ENCODE assay signal across 19 cellular contexts in genomic region chr5:45847877-45848276, GRCh38.
"Had no signal": no experiment of that assay in that cellular context is flagged by ENCODE, and none has a peak within 500 bp of the region (broad histone marks: within the 10 kb centered on the region; RNA-seq: fewer than 3 reads in every experiment).

No MANE protein-coding gene starts in this region.

- DNase-seq: activated CD4-positive, alpha-beta T cell treated with anti-CD3 and anti-CD28 coated beads, Interleukin-2, amount 50 U/mL, for 4 hours; activated CD8-positive, alpha-beta memory T cell treated with anti-CD3 and anti-CD28 coated beads, Interleukin-2, amount 10 ng/mL, durations not matched to agents 7 days and 5 days; activated effector memory CD4-positive, alpha-beta T cell treated with Interleukin-2 at 50 U/mL for 16 hours; activated T-cell treated with anti-CD3 and anti-CD28 coated beads, Interleukin-2, amount 50 U/mL, for 24 hours; amniotic stem cell; body of pancreas; central memory CD4-positive, alpha-beta T cell; effector CD8-positive, alpha-beta T cell; mammary epithelial cell; natural killer cell; stimulated activated CD4-positive, alpha-beta T cell treated with anti-CD3 and anti-CD28 coated beads, Interleukin-2, amount 100 ng/mL, for 48 hours; stimulated activated naive CD8-positive, alpha-beta T cell treated with anti-CD3 and anti-CD28 coated beads, Interleukin-15, Interleukin-2, amounts not matched to agents 100 U/mL and 50 U/mL, for 24 hours; T-helper 17 cell; testis had no signal

- ATAC-seq: activated CD8-positive, alpha-beta memory T cell treated with anti-CD3 and anti-CD28 coated beads, Interleukin-2, amount 10 ng/mL, durations not matched to agents 7 days and 5 days; body of pancreas; natural killer cell; stimulated activated naive CD8-positive, alpha-beta T cell treated with anti-CD3 and anti-CD28 coated beads, Interleukin-15, Interleukin-2, amounts not matched to agents 100 U/mL and 50 U/mL, for 24 hours; T-helper 17 cell had no signal

- H3K27me3 ChIP-seq: body of pancreas, hepatocyte, sigmoid colon, testis had no signal

- H3K4me3 Mint-ChIP-seq: activated CD8-positive, alpha-beta memory T cell treated with anti-CD3 and anti-CD28 coated beads, Interleukin-2, amount 10 ng/mL, durations not matched to agents 7 days and 5 days; activated naive CD4-positive, alpha-beta T cell treated with anti-CD3 and anti-CD28 coated beads, Interleukin-2, amount 50 U/mL, for 24 hours; activated T-cell treated with anti-CD3 and anti-CD28 coated beads, Interleukin-2, amount 50 U/mL, for 24 hours; natural killer cell; T-helper 17 cell had no signal

- H3K9me3 ChIP-seq: body of pancreas, sigmoid colon, testis had no signal

- H3K4me1 ChIP-seq: body of pancreas, sigmoid colon, testis had no signal

- H3K9me3 Mint-ChIP-seq: activated naive CD4-positive, alpha-beta T cell treated with anti-CD3 and anti-CD28 coated beads, Interleukin-2, amount 50 U/mL, for 24 hours had no signal

- H3K4me1 Mint-ChIP-seq: activated CD8-positive, alpha-beta memory T cell treated with anti-CD3 and anti-CD28 coated beads, Interleukin-2, amount 10 ng/mL, durations not matched to agents 7 days and 5 days; activated naive CD4-positive, alpha-beta T cell treated with anti-CD3 and anti-CD28 coated beads, Interleukin-2, amount 50 U/mL, for 24 hours; natural killer cell; T-helper 17 cell had no signal

- H3K27me3 Mint-ChIP-seq: activated CD8-positive, alpha-beta memory T cell treated with anti-CD3 and anti-CD28 coated beads, Interleukin-2, amount 10 ng/mL, durations not matched to agents 7 days and 5 days; activated naive CD4-positive, alpha-beta T cell treated with anti-CD3 and anti-CD28 coated beads, Interleukin-2, amount 50 U/mL, for 24 hours; activated T-cell treated with anti-CD3 and anti-CD28 coated beads, Interleukin-2, amount 50 U/mL, for 24 hours; T-helper 17 cell had no signal

- H3K27ac Mint-ChIP-seq: activated CD8-positive, alpha-beta memory T cell treated with anti-CD3 and anti-CD28 coated beads, Interleukin-2, amount 10 ng/mL, durations not matched to agents 7 days and 5 days; activated naive CD4-positive, alpha-beta T cell treated with anti-CD3 and anti-CD28 coated beads, Interleukin-2, amount 50 U/mL, for 24 hours; activated T-cell treated with anti-CD3 and anti-CD28 coated beads, Interleukin-2, amount 50 U/mL, for 24 hours; natural killer cell; T-helper 17 cell had no signal

- H3K36me3 Mint-ChIP-seq: activated CD8-positive, alpha-beta memory T cell treated with anti-CD3 and anti-CD28 coated beads, Interleukin-2, amount 10 ng/mL, durations not matched to agents 7 days and 5 days; activated naive CD4-positive, alpha-beta T cell treated with anti-CD3 and anti-CD28 coated beads, Interleukin-2, amount 50 U/mL, for 24 hours had no signal

- H3K27ac ChIP-seq: body of pancreas, coronary artery, epithelial cell of prostate, hepatocyte, sigmoid colon, testis had no signal

- H3K36me3 ChIP-seq: sigmoid colon had no signal

- H3K4me3 ChIP-seq: body of pancreas, coronary artery, hepatocyte, sigmoid colon, testis had no signal
